In genomic region chr19:29172302-29172701, GRCh38 we compare ENCODE assay signal across 14 cellular contexts.
"Had no signal": no experiment of that assay in that cellular context is flagged by ENCODE, and none has a peak within 500 bp of the region (broad histone marks: within the 10 kb centered on the region; RNA-seq: fewer than 3 reads in every experiment).

No MANE protein-coding gene starts in this region.

- H3K27ac ChIP-seq: gastrocnemius medialis, left lung, right atrium auricular region, skin epidermis, uterus had no signal

- H3K27me3 ChIP-seq: gastrocnemius medialis, left lung, right atrium auricular region, uterus had no signal

- DNase-seq: activated CD4-positive, alpha-beta T cell treated with anti-CD3 and anti-CD28 coated beads, Interleukin-2, amount 50 U/mL, for 4 hours; activated CD4-positive, CD25-positive, alpha-beta regulatory T cell treated with anti-CD3 and anti-CD28 coated beads, Interleukin-2, amount 50 U/mL, for 72 hours; activated effector memory CD4-positive, alpha-beta T cell treated with Interleukin-2 at 50 U/mL for 16 hours; activated T-cell treated with anti-CD3 and anti-CD28 coated beads, Interleukin-2, amount 50 U/mL, for 24 hours; cortex of kidney; effector memory CD4-positive, alpha-beta T cell; gastrocnemius medialis; islet precursor cell; left lung; natural killer cell; posterior cingulate gyrus; uterus had no signal

- H3K9me3 ChIP-seq: uterus had no signal

- H3K4me3 ChIP-seq: gastrocnemius medialis, left lung, right atrium auricular region, skin epidermis, uterus had no signal

- H3K4me1 ChIP-seq: left lung, right atrium auricular region, uterus had no signal

- ATAC-seq: left lung, natural killer cell had no signal

- H3K36me3 ChIP-seq: gastrocnemius medialis, left lung, right atrium auricular region, uterus had no signal
